ENCODE assay signal across 24 cellular contexts in genomic region chr10:77431980-77432379, GRCh38.
"Had no signal": no experiment of that assay in that cellular context is flagged by ENCODE, and none has a peak within 500 bp of the region (broad histone marks: within the 10 kb centered on the region; RNA-seq: fewer than 3 reads in every experiment).

No MANE protein-coding gene starts in this region.

- FAIRE-seq: endothelial cell of umbilical vein, islet of Langerhans, pancreas, urothelium cell line had no signal

- H3K27me3 ChIP-seq: colonic mucosa, foreskin keratinocyte, pancreas, right lobe of liver, stomach, transverse colon had no signal

- H3K9me3 ChIP-seq: colonic mucosa, heart left ventricle, pancreas, prostate gland, right lobe of liver, stomach, thoracic aorta, transverse colon had no signal

- H3K27ac ChIP-seq: colonic mucosa, foreskin keratinocyte, heart left ventricle, pancreas, prostate gland, right lobe of liver, stomach, thoracic aorta had no signal

- ATAC-seq: foreskin keratinocyte, heart left ventricle, natural killer cell had no signal

- DNase-seq: colonic mucosa; dermis blood vessel endothelial cell; effector CD4-positive, alpha-beta T cell; erythroblast; foreskin keratinocyte; heart left ventricle; hypothalamus; kidney glomerular epithelial cell; mammary epithelial cell; natural killer cell; occipital lobe; pancreas; right lobe of liver; stimulated activated CD4-positive, alpha-beta T cell treated with anti-CD3 and anti-CD28 coated beads, Interleukin-2, amount 100 ng/mL, for 24 hours; stimulated activated CD4-positive, alpha-beta T cell treated with anti-CD3 and anti-CD28 coated beads, Interleukin-4, amount 100 ng/mL, for 4 hours; stimulated activated naive CD4-positive, alpha-beta T cell; stomach; substantia nigra; transverse colon had no signal

- H3K4me3 ChIP-seq: colonic mucosa, heart left ventricle, pancreas, prostate gland, right lobe of liver, stomach, thoracic aorta, transverse colon had no signal

- H3K36me3 ChIP-seq: colonic mucosa, heart left ventricle, pancreas, prostate gland, right lobe of liver, stomach, thoracic aorta, transverse colon had no signal

- H3K4me1 ChIP-seq: colonic mucosa, foreskin keratinocyte, heart left ventricle, prostate gland had no signal
